Comparison of ENCODE assay signal across 8 cellular contexts in genomic region chr19:29277107-29277506, GRCh38.
DNase-seq lines count a peak whose midpoint lies in the region; ATAC-seq lines count a peak whose summit lies in the region.

No MANE protein-coding gene starts in this region.

- peak; percentile 36 for DNase-seq in activated gamma-delta T cell treated with Interleukin-2 at 50 U/mL for 16 hours
- DNase-seq in activated gamma-delta T cell (lab: John Stamatoyannopoulos, UW), result no peak
- peak in 3 of 5 experiments; percentile 23 to 88 (median 54) for DNase-seq in T-helper 2 cell
- DNase-seq in effector CD8-positive, alpha-beta T cell (lab: John Stamatoyannopoulos, UW), result peak; percentile 30
- DNase-seq in stimulated activated CD8-positive, alpha-beta memory T cell treated with anti-CD3 and anti-CD28 coated beads, Interleukin-2, amount 100 ng/mL, for 1 hour (ENCODE audit: low read depth in 2 of 2), result peak; percentile 7 to 13
- no peak for DNase-seq in H4 (ENCODE audit: low spot score)

- peak; percentile 98 for ATAC-seq in HG03159 (IDR thresholded peaks at IDR 0.05; ENCODE audit: unreplicated experiment)
- no peak for ATAC-seq in GM21526 (IDR thresholded peaks at IDR 0.05; ENCODE audit: low FRiP score, unreplicated experiment)

Comparison
In these comparisons a context has a peak if more than half of its experiments do, and no peak if none do; other contexts are left out.
1. DNase-seq: peak in activated gamma-delta T cell treated with Interleukin-2 at 50 U/mL for 16 hours (single experiment), T-helper 2 cell (3 of 5), effector CD8-positive, alpha-beta T cell (single experiment) and stimulated activated CD8-positive, alpha-beta memory T cell treated with anti-CD3 and anti-CD28 coated beads, Interleukin-2, amount 100 ng/mL, for 1 hour (2 of 2); none in activated gamma-delta T cell (single experiment) and H4 (single experiment).